Comparison of ENCODE assay signal across 31 cellular contexts in genomic region chr5:16807475-16807874, GRCh38.
DNase-seq lines count a peak whose midpoint lies in the region; ATAC-seq and TF ChIP-seq lines count a peak whose summit lies in the region.
"Had no signal": no experiment of that assay in that cellular context is flagged by ENCODE, and none has a peak within 500 bp of the region (broad histone marks: within the 10 kb centered on the region; RNA-seq: fewer than 3 reads in every experiment).

No MANE protein-coding gene starts in this region.

- no peak overlapping the region for H3K4me3 Mint-ChIP-seq in osteocyte (ENCODE audit: unreplicated experiment)
- H3K4me3 Mint-ChIP-seq: activated CD8-positive, alpha-beta T cell treated with anti-CD3 and anti-CD28 coated beads, Interleukin-2, amount 10 ng/mL, durations not matched to agents 7 days and 5 days; activated naive CD4-positive, alpha-beta T cell treated with anti-CD3 and anti-CD28 coated beads, Interleukin-2, amount 10 ng/mL, durations not matched to agents 7 days and 5 days; activated T-helper 17 cell treated with anti-CD3 and anti-CD28 coated beads, Interleukin-2, amount 50 U/mL, for 72 hours had no signal

- no peaks in the 10 kb centered on the region for H4K20me1 ChIP-seq in BLaER1 treated with 17β-estradiol and CSF1 and Interleukin-3, amounts not matched to agents 10 nM and 100 nM

- H3K9me3 Mint-ChIP-seq in osteocyte (ENCODE audit: unreplicated experiment) = no peaks in the 10 kb centered on the region
- H3K9me3 Mint-ChIP-seq: activated naive CD4-positive, alpha-beta T cell treated with anti-CD3 and anti-CD28 coated beads, Interleukin-2, amount 10 ng/mL, durations not matched to agents 7 days and 5 days; activated T-helper 17 cell treated with anti-CD3 and anti-CD28 coated beads, Interleukin-2, amount 50 U/mL, for 72 hours had no signal

- no peaks in the 10 kb centered on the region for H3K27me3 ChIP-seq in BLaER1 treated with 17β-estradiol and CSF1 and Interleukin-3, amounts not matched to agents 10 nM and 100 nM
- no peaks in the 10 kb centered on the region for H3K27me3 ChIP-seq in WERI-Rb-1 (ENCODE audit: insufficient read depth, low read depth, severe bottlenecking)
- H3K27me3 ChIP-seq: adrenal gland, dorsolateral prefrontal cortex, left lung, MG63, transverse colon had no signal

- peaks cover 61% of the 10 kb centered on the region for H3K4me1 Mint-ChIP-seq in osteocyte (ENCODE audit: unreplicated experiment)
- H3K4me1 Mint-ChIP-seq: activated naive CD4-positive, alpha-beta T cell treated with anti-CD3 and anti-CD28 coated beads, Interleukin-2, amount 10 ng/mL, durations not matched to agents 7 days and 5 days; activated T-helper 17 cell treated with anti-CD3 and anti-CD28 coated beads, Interleukin-2, amount 50 U/mL, for 72 hours had no signal

- no peak overlapping the region for H3K4me3 ChIP-seq in BLaER1 treated with 17β-estradiol and CSF1 and Interleukin-3, amounts not matched to agents 10 nM and 100 nM
- H3K4me3 ChIP-seq in WERI-Rb-1 (ENCODE audit: low read depth, low read length) (no peak overlapping the region), fibroblast of mammary gland (ENCODE audit: control insufficient read depth, low read depth, low read length) (no peak overlapping the region)
- H3K4me3 ChIP-seq: adrenal gland, dorsolateral prefrontal cortex, GM23248, left lung, MG63, psoas muscle, transverse colon had no signal

- H3K36me3 ChIP-seq in BLaER1 treated with 17β-estradiol and CSF1 and Interleukin-3, amounts not matched to agents 10 nM and 100 nM = no peaks in the 10 kb centered on the region
- no peaks in the 10 kb centered on the region for H3K36me3 ChIP-seq in WERI-Rb-1
- H3K36me3 ChIP-seq: adrenal gland, left lung, transverse colon had no signal

- H3K4me1 ChIP-seq in BLaER1 treated with 17β-estradiol and CSF1 and Interleukin-3, amounts not matched to agents 10 nM and 100 nM = peaks cover 0 to 34% (median 26%) of the 10 kb centered on the region in 10 experiments; a peak in 17 of 20 replicates
- H3K4me1 ChIP-seq: left lung had no signal

- H3K9me3 ChIP-seq in BLaER1 treated with 17β-estradiol and CSF1 and Interleukin-3, amounts not matched to agents 10 nM and 100 nM (replicated peaks in 1 of 11) = peaks cover 0 to 18% (median 6%) of the 10 kb centered on the region in 11 experiments; a peak in 10 of 22 replicates
- no peaks in the 10 kb centered on the region for H3K9me3 ChIP-seq in WERI-Rb-1 (ENCODE audit: severe bottlenecking)
- H3K9me3 ChIP-seq: adrenal gland, left lung, MG63, psoas muscle, transverse colon had no signal

- DNase-seq in WERI-Rb-1 (no peak), fibroblast of mammary gland (ENCODE audit: low read depth) (peak; percentile 25), osteocyte (ENCODE audit: extremely low spot score, unreplicated experiment) (no peak), NCI-H1436 treated with DMSO at 0.1 percent for 48 hours (lab: John Stamatoyannopoulos, UW) (no peak), NCI-H2081 treated with DMSO at 0.1 percent for 48 hours (lab: John Stamatoyannopoulos, UW) (no peak)
- DNase-seq in stimulated activated CD4-positive, alpha-beta T cell treated with anti-CD3 and anti-CD28 coated beads, Interleukin-2, amount 100 ng/mL, for 48 hours = no peak
- DNase-seq: activated CD4-positive, alpha-beta T cell treated with anti-CD3 and anti-CD28 coated beads for 4 hours; activated CD8-positive, alpha-beta T cell treated with anti-CD3 and anti-CD28 coated beads, Interleukin-2, amount 10 ng/mL, durations not matched to agents 7 days and 5 days; activated naive CD4-positive, alpha-beta T cell treated with anti-CD3 and anti-CD28 coated beads, Interleukin-2, amount 10 ng/mL, durations not matched to agents 7 days and 5 days; adrenal gland; DMS79 treated with DMSO at 0.1 percent for 48 hours; GF-D8; GM23248; left lung; MG63; NCI-H1417; NCI-H2081; NCI-H345; NCI-H69; psoas muscle; SHP77; stimulated activated CD4-positive, alpha-beta T cell treated with anti-CD3 and anti-CD28 coated beads, Interleukin-4, amount 100 ng/mL, for 24 hours; T-helper 9 cell; transverse colon had no signal

- peak overlapping the region; percentile 15 for H3K27ac Mint-ChIP-seq in osteocyte (ENCODE audit: unreplicated experiment)
- H3K27ac Mint-ChIP-seq: activated CD8-positive, alpha-beta T cell treated with anti-CD3 and anti-CD28 coated beads, Interleukin-2, amount 10 ng/mL, durations not matched to agents 7 days and 5 days; activated naive CD4-positive, alpha-beta T cell treated with anti-CD3 and anti-CD28 coated beads, Interleukin-2, amount 10 ng/mL, durations not matched to agents 7 days and 5 days; activated T-helper 17 cell treated with anti-CD3 and anti-CD28 coated beads, Interleukin-2, amount 50 U/mL, for 72 hours had no signal

- H3K9ac ChIP-seq in BLaER1 treated with 17β-estradiol and CSF1 and Interleukin-3, amounts not matched to agents 10 nM and 100 nM = no peak overlapping the region
- H3K9ac ChIP-seq: GM23248 had no signal

- H3K4me2 ChIP-seq in BLaER1 treated with 17β-estradiol and CSF1 and Interleukin-3, amounts not matched to agents 10 nM and 100 nM = peak overlapping the region in 10 of 11 experiments; percentile 5 to 57 (median 40); a peak in 16 of 22 replicates

- ATAC-seq in HG03108 (IDR thresholded peaks at IDR 0.05; ENCODE audit: unreplicated experiment) = no peak
- ATAC-seq: activated CD8-positive, alpha-beta T cell treated with anti-CD3 and anti-CD28 coated beads, Interleukin-2, amount 10 ng/mL, durations not matched to agents 7 days and 5 days; activated T-helper 17 cell treated with anti-CD3 and anti-CD28 coated beads, Interleukin-2, amount 50 U/mL, for 72 hours; left lung; sciatic nerve had no signal

- H3K36me3 Mint-ChIP-seq in osteocyte (ENCODE audit: unreplicated experiment) = peaks cover under 1% of the 10 kb centered on the region
- H3K36me3 Mint-ChIP-seq: activated naive CD4-positive, alpha-beta T cell treated with anti-CD3 and anti-CD28 coated beads, Interleukin-2, amount 10 ng/mL, durations not matched to agents 7 days and 5 days; brain had no signal

- no peaks in the 10 kb centered on the region for H3K27me3 Mint-ChIP-seq in osteocyte (ENCODE audit: unreplicated experiment)
- H3K27me3 Mint-ChIP-seq: brain had no signal

- H3K27ac ChIP-seq in BLaER1 treated with 17β-estradiol and CSF1 and Interleukin-3, amounts not matched to agents 10 nM and 100 nM = no peak overlapping the region
- peak overlapping the region; percentile 57 for H3K27ac ChIP-seq in WERI-Rb-1
- H3K27ac ChIP-seq: left lung, psoas muscle, transverse colon, VCaP had no signal

- no peak for TF ChIP-seq CTCF in WERI-Rb-1 (IDR thresholded peaks at IDR 0.05; ENCODE audit: low read depth, low read length)
- TF ChIP-seq CTCF in fibroblast of mammary gland (conservative IDR thresholded peaks at IDR 0.05; ENCODE audit: control insufficient read depth, insufficient read depth, low read depth, low read length) = no peak
- TF ChIP-seq CTCF in osteocyte (IDR thresholded peaks at IDR 0.05) = no peak
